ENCODE assay signal across 8 cellular contexts in genomic region chr6:41066867-41067304, GRCh38. TPM values are rescaled to one million over a fixed set of nuclear protein-coding genes. Genes with fewer than 3 reads are reported as not detected.
DNase-seq lines count a peak whose midpoint lies in the region; ATAC-seq and TF ChIP-seq lines count a peak whose summit lies in the region.

No MANE protein-coding gene starts in this region.

- no peaks in the 10 kb centered on the region for H3K27me3 ChIP-seq in CD4-positive, CD25-positive, alpha-beta regulatory T cell (ENCODE audit: control insufficient read depth, insufficient read depth, low read length)
- H3K27me3 ChIP-seq in HL-60 (ENCODE audit: insufficient read depth, poor library complexity, severe bottlenecking) (no peaks in the 10 kb centered on the region), OCI-LY1 (ENCODE audit: insufficient read depth, low read length) (no peaks in the 10 kb centered on the region), fibroblast of lung (ENCODE audit: control insufficient read depth, insufficient read depth, low read length) (no peaks in the 10 kb centered on the region), neutrophil (no peaks in the 10 kb centered on the region), testis (no peaks in the 10 kb centered on the region)

- TF ChIP-seq POLR2A in testis (IDR thresholded peaks at IDR 0.05) = no peak

- H2AFZ ChIP-seq in OCI-LY1 (ENCODE audit: low read length) (no peak overlapping the region), fibroblast of lung (ENCODE audit: low read length) (no peak overlapping the region)

- peak overlapping the region; percentile 34 to 53 (median 41) for H3K27ac Mint-ChIP-seq in CD4-positive, CD25-positive, alpha-beta regulatory T cell

- 43 to 46% methylated on average over 3 of the region's 3 CpGs for WGBS in testis, 2 donors

- H3F3A ChIP-seq in OCI-LY1 (ENCODE audit: insufficient read depth, low read length) = no peaks in the 10 kb centered on the region

- H3K9me3 Mint-ChIP-seq in CD4-positive, CD25-positive, alpha-beta regulatory T cell = no peaks in the 10 kb centered on the region

- H3K4me3 ChIP-seq in CD4-positive, CD25-positive, alpha-beta regulatory T cell (ENCODE audit: low read depth, low read length) = no peak overlapping the region
- H3K4me3 ChIP-seq in HL-60 (replicated peaks; ENCODE audit: insufficient read depth, low read length) = no peak overlapping the region
- no peak overlapping the region for H3K4me3 ChIP-seq in OCI-LY1 (ENCODE audit: low read depth, low read length, poor library complexity, severe bottlenecking)
- no peak overlapping the region for H3K4me3 ChIP-seq in fibroblast of lung (replicated peaks in 1 of 4; ENCODE audit: control extremely low read depth in 1 of 4, insufficient read depth in 1 of 4, low read depth in 3 of 4, low read length in 4 of 4)
- no peak overlapping the region for H3K4me3 ChIP-seq in neutrophil (ENCODE audit: low read depth in 1 of 2, low read length in 1 of 2)
- no peak overlapping the region for H3K4me3 ChIP-seq in testis

- no peaks in the 10 kb centered on the region for H3K9me2 ChIP-seq in OCI-LY1 (ENCODE audit: low read depth, low read length)

- peak; percentile 52 to 80 (median 55) for DNase-seq in CD4-positive, CD25-positive, alpha-beta regulatory T cell
- DNase-seq in HL-60 (ENCODE audit: low read depth in 1 of 2, low spot score in 1 of 2) = peak in 1 of 2 experiments; percentile 53
- DNase-seq in activated T-cell treated with anti-CD3 and anti-CD28 coated beads for 24 hours (ENCODE audit: low read depth) = peak; percentile 48
- DNase-seq in fibroblast of lung (ENCODE audit: low read depth in 2 of 2) = peak; percentile 73 to 89
- DNase-seq in testis = peak; percentile 86

- peaks cover 35% of the 10 kb centered on the region for H3K36me3 Mint-ChIP-seq in CD4-positive, CD25-positive, alpha-beta regulatory T cell

- peak; percentile 59 for TF ChIP-seq CTCF in HL-60 (IDR thresholded peaks at IDR 0.05; ENCODE audit: insufficient read depth, low read length)
- TF ChIP-seq CTCF in OCI-LY1 (IDR thresholded peaks at IDR 0.05; ENCODE audit: low read length) = peak; percentile 87
- TF ChIP-seq CTCF in fibroblast of lung (conservative IDR thresholded peaks at IDR 0.05 in 1 of 2, IDR thresholded peaks at IDR 0.05 in 1 of 2; ENCODE audit: low read depth in 1 of 2, low read length in 2 of 2) = peak; percentile 85
- TF ChIP-seq CTCF in neutrophil (IDR thresholded peaks at IDR 0.05) = peak; percentile 83
- peak; percentile 75 to 93 (median 79) for TF ChIP-seq CTCF in testis (IDR thresholded peaks at IDR 0.05)

- H3K4me3 Mint-ChIP-seq in CD4-positive, CD25-positive, alpha-beta regulatory T cell = peak overlapping the region in 2 of 4 donors; percentile 4 to 55

- H3K4me1 Mint-ChIP-seq in CD4-positive, CD25-positive, alpha-beta regulatory T cell = peaks cover 11 to 30% (median 24%) of the 10 kb centered on the region in 4 donors

- H4K20me1 ChIP-seq in OCI-LY1 (ENCODE audit: insufficient read depth, low read length) = no peaks in the 10 kb centered on the region
- no peaks in the 10 kb centered on the region for H4K20me1 ChIP-seq in fibroblast of lung (ENCODE audit: control insufficient read depth, extremely low read depth, insufficient read depth, low read length)

- H3K9ac ChIP-seq in OCI-LY1 (ENCODE audit: low read length) (no peak overlapping the region), fibroblast of lung (ENCODE audit: insufficient read depth, low read length) (no peak overlapping the region)

- no peaks in the 10 kb centered on the region for H3K79me2 ChIP-seq in OCI-LY1 (ENCODE audit: insufficient read depth, low read length)
- H3K79me2 ChIP-seq in fibroblast of lung (ENCODE audit: control insufficient read depth, insufficient read depth, low read length) = no peaks in the 10 kb centered on the region

- intact Hi-C loops in testis (cut with DNase I; ENCODE audit: low total_unique reads) = no loop called here

- peaks cover 60% of the 10 kb centered on the region for H3K36me3 ChIP-seq in CD4-positive, CD25-positive, alpha-beta regulatory T cell (ENCODE audit: control insufficient read depth, insufficient read depth, low read length)
- H3K36me3 ChIP-seq in OCI-LY1 (ENCODE audit: insufficient read depth, low read length) (peaks cover 33% of the 10 kb centered on the region), fibroblast of lung (ENCODE audit: control insufficient read depth, insufficient read depth, low read length) (no peaks in the 10 kb centered on the region), neutrophil (peaks cover 31% of the 10 kb centered on the region), testis (ENCODE audit: low read depth, missing control alignments) (no peaks in the 10 kb centered on the region)

- peaks cover 8% of the 10 kb centered on the region for H3K4me1 ChIP-seq in CD4-positive, CD25-positive, alpha-beta regulatory T cell (ENCODE audit: control insufficient read depth, insufficient read depth, low read length, poor library complexity, severe bottlenecking)
- peaks cover 11% of the 10 kb centered on the region for H3K4me1 ChIP-seq in OCI-LY1 (ENCODE audit: insufficient read depth, low read length, severe bottlenecking)
- no peaks in the 10 kb centered on the region for H3K4me1 ChIP-seq in fibroblast of lung (ENCODE audit: control insufficient read depth, extremely low read depth, insufficient read depth, low read length)
- peaks cover 12 to 14% of the 10 kb centered on the region in 2 experiments for H3K4me1 ChIP-seq in neutrophil (ENCODE audit: control insufficient read depth in 1 of 2, insufficient read depth in 1 of 2, low read depth in 1 of 2, low read length in 1 of 2)
- H3K4me1 ChIP-seq in testis = peaks cover 14% of the 10 kb centered on the region

- H3K27me3 Mint-ChIP-seq in CD4-positive, CD25-positive, alpha-beta regulatory T cell = no peaks in the 10 kb centered on the region

- H3K9me3 ChIP-seq in CD4-positive, CD25-positive, alpha-beta regulatory T cell (ENCODE audit: control insufficient read depth in 2 of 2, low read length in 2 of 2) = no peaks in the 10 kb centered on the region
- H3K9me3 ChIP-seq in OCI-LY1 (ENCODE audit: low read length) (no peaks in the 10 kb centered on the region), fibroblast of lung (ENCODE audit: control insufficient read depth, insufficient read depth, low read depth, low read length) (no peaks in the 10 kb centered on the region), neutrophil (no peaks in the 10 kb centered on the region), testis (no peaks in the 10 kb centered on the region)

- no peak overlapping the region for H3K27ac ChIP-seq in CD4-positive, CD25-positive, alpha-beta regulatory T cell (ENCODE audit: insufficient read depth, low read length, poor library complexity, severe bottlenecking)
- H3K27ac ChIP-seq in HL-60 (replicated peaks) (no peak overlapping the region), OCI-LY1 (ENCODE audit: low read depth, low read length, poor library complexity, severe bottlenecking) (no peak overlapping the region), fibroblast of lung (ENCODE audit: insufficient read depth, low read length) (no peak overlapping the region), neutrophil (no peak overlapping the region), testis (no peak overlapping the region)

- H3K4me2 ChIP-seq in OCI-LY1 (ENCODE audit: low read length) = no peak overlapping the region
- no peak overlapping the region for H3K4me2 ChIP-seq in fibroblast of lung (ENCODE audit: extremely low read depth, insufficient read depth, low read length)

- no peak for ATAC-seq in CD4-positive, CD25-positive, alpha-beta regulatory T cell (ENCODE audit: low read depth in 2 of 2)
- ATAC-seq in esophagus mucosa = no peak

RNA-seq across cellular contexts. Expression of gene OARD1, which starts 5.3 kb away (rescaled TPM):
- total RNA-seq in CD4-positive, CD25-positive, alpha-beta regulatory T cell = 30.3 TPM
- polyA plus RNA-seq in CD4-positive, CD25-positive, alpha-beta regulatory T cell = 10 to 100 TPM; 38.8 to 58.2 (median 53.6) TPM
- total RNA-seq in fibroblast of lung (10.3 and 12.4 TPM in 2 replicates), testis (10 to 100 TPM; 47.6 to 55.8 TPM), esophagus mucosa (17.4 TPM)
- polyA plus RNA-seq in fibroblast of lung (9.8 and 11.7 TPM in 2 replicates), testis (ENCODE audit: insufficient read depth, low read depth, low replicate concordance) (90.8 TPM)
- 12.8 and 13.4 TPM in 2 replicates for polyA plus RNA-seq in fibroblast of lung (2012)
- 0.27 TPM in 1 of 2 replicates, not detected in the other for polyA minus RNA-seq in fibroblast of lung (ENCODE audit: low replicate concordance)

RNA-seq across cellular contexts. Expression of gene NFYA, which starts 5.9 kb away (rescaled TPM):
- total RNA-seq in CD4-positive, CD25-positive, alpha-beta regulatory T cell = 37.9 TPM
- polyA plus RNA-seq in CD4-positive, CD25-positive, alpha-beta regulatory T cell = 10 to 100 TPM; 15.9 to 24.1 (median 19.7) TPM
- total RNA-seq in fibroblast of lung (10.0 and 14.9 TPM in 2 replicates), testis (10 to 100 TPM; 70.6 to 82.0 TPM), esophagus mucosa (9.6 TPM)
- polyA plus RNA-seq in fibroblast of lung (6.9 and 10.0 TPM in 2 replicates), testis (ENCODE audit: insufficient read depth, low read depth, low replicate concordance) (87.7 TPM)
- 9.4 and 13.5 TPM in 2 replicates for polyA plus RNA-seq in fibroblast of lung (2012)
- 23.5 and 34.7 TPM in 2 replicates for polyA minus RNA-seq in fibroblast of lung (ENCODE audit: low replicate concordance)

RNA-seq across cellular contexts. Expression of gene APOBEC2, which starts 13.9 kb away (rescaled TPM):
- not detected for total RNA-seq in CD4-positive, CD25-positive, alpha-beta regulatory T cell
- polyA plus RNA-seq in CD4-positive, CD25-positive, alpha-beta regulatory T cell = 1 to 10 TPM in 1 of 4 donors, under 1 TPM in 3; 0.67 to 1.1 (median 0.88) TPM
- total RNA-seq in fibroblast of lung (not detected in 2 replicates), testis (1 to 10 TPM in 1 of 2 donors, under 1 TPM in 1; 0.87 to 1.2 TPM), esophagus mucosa (not detected)
- polyA plus RNA-seq in fibroblast of lung (not detected in 2 replicates), testis (ENCODE audit: insufficient read depth, low read depth, low replicate concordance) (8.5 TPM)
- polyA plus RNA-seq in fibroblast of lung (2012) = not detected in 2 replicates
- not detected in 2 replicates for polyA minus RNA-seq in fibroblast of lung (ENCODE audit: low replicate concordance)

RNA-seq across cellular contexts. Expression of gene TSPO2, which starts 24.6 kb away (rescaled TPM):
- not detected for total RNA-seq in CD4-positive, CD25-positive, alpha-beta regulatory T cell
- not detected for polyA plus RNA-seq in CD4-positive, CD25-positive, alpha-beta regulatory T cell
- total RNA-seq in fibroblast of lung = not detected in 2 replicates
- not detected in 2 replicates for polyA plus RNA-seq in fibroblast of lung
- not detected in 2 replicates for polyA plus RNA-seq in fibroblast of lung (2012)
- not detected in 2 replicates for polyA minus RNA-seq in fibroblast of lung (ENCODE audit: low replicate concordance)
- not detected for total RNA-seq in testis
- polyA plus RNA-seq in testis (ENCODE audit: insufficient read depth, low read depth, low replicate concordance) = not detected
- total RNA-seq in esophagus mucosa = not detected

RNA-seq across cellular contexts. Expression of gene UNC5CL, which starts 27.9 kb away (rescaled TPM):
- total RNA-seq in CD4-positive, CD25-positive, alpha-beta regulatory T cell = 4.4 TPM
- under 1 TPM; 0.11 to 0.68 (median 0.20) TPM for polyA plus RNA-seq in CD4-positive, CD25-positive, alpha-beta regulatory T cell
- total RNA-seq in fibroblast of lung (0.17 and 0.26 TPM in 2 replicates), testis (1 to 10 TPM; 2.0 to 3.2 TPM), esophagus mucosa (0.56 TPM)
- polyA plus RNA-seq in fibroblast of lung (0.01 TPM in 1 of 2 replicates, not detected in the other), testis (ENCODE audit: insufficient read depth, low read depth, low replicate concordance) (3.1 TPM)
- polyA plus RNA-seq in fibroblast of lung (2012) = not detected in 2 replicates
- polyA minus RNA-seq in fibroblast of lung (ENCODE audit: low replicate concordance) = not detected in 2 replicates
